8 cellular contexts compared by ENCODE assay signal in the genomic region with DNA sequence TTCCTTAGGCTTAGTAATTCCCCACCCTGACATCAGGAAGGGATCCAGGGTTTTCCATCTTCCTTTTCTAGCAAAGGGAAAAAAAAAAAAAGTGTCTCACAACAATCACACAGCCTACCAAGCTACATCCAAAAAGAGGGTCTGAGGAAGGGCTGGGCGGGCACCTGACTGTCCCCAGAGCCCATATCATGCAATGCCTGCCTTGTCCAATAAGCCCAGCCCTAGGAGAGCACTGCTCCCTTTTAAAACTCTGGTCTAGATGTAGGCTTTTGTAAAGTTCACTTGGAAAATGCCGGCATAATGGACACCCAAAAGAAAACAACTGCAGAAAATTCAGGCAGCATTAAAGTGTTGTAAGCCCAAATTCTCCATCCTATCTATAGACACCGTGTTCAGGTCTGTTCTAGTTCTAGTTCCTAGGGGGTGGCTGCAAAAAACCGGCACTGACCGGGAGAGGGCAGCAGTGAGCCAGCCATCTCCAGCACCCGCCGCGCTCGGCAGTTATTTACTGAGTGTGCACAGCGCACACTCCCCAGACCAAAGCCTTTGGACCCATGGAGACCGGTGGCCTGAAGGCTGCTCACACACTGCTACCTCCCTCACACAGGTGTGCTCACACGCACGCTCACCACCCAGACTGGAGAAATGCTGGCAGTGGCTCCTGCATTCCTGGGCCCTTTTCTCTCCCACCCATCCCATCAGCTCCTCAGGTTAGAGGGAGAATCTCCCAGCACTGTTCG. TPM values are rescaled to one million over a fixed set of nuclear protein-coding genes. Genes with fewer than 3 reads are reported as not detected.
DNase-seq lines count a peak whose midpoint lies in the region; ATAC-seq, FAIRE-seq and TF ChIP-seq lines count a peak whose summit lies in the region.

No MANE protein-coding gene starts in this region.

- no peaks in the 10 kb centered on the region for H3K9me3 Mint-ChIP-seq in osteocyte (ENCODE audit: unreplicated experiment)

- DNase-seq in D341Med (ENCODE audit: low spot score) (peak; percentile 83), LoVo (ENCODE audit: low spot score) (peak; percentile 76), SIG-M5 (lab: John Stamatoyannopoulos, UW) (peak; percentile 9), frontal cortex (ENCODE audit: low spot score in 2 of 2) (peak; percentile 21 to 58), osteocyte (ENCODE audit: extremely low spot score, unreplicated experiment) (peak; percentile 93), thoracic aorta (ENCODE audit: low spot score) (peak; percentile 55)
- peak; percentile 66 for DNase-seq in activated effector memory CD4-positive, alpha-beta T cell treated with Interleukin-2 at 50 U/mL for 16 hours

- peaks cover 2 to 22% of the 10 kb centered on the region in 2 donors for H3K4me1 ChIP-seq in thoracic aorta (ENCODE audit: control insufficient read depth in 1 of 2, low read depth in 2 of 2)

- H3K36me3 ChIP-seq in thoracic aorta = no peaks in the 10 kb centered on the region

- H3K9me3 ChIP-seq in thoracic aorta = no peaks in the 10 kb centered on the region

- H3K27me3 ChIP-seq in thoracic aorta (replicated peaks; ENCODE audit: insufficient read depth) = no peaks in the 10 kb centered on the region

- H3K4me1 Mint-ChIP-seq in osteocyte (ENCODE audit: unreplicated experiment) = peaks cover 21% of the 10 kb centered on the region

- no peaks in the 10 kb centered on the region for H3K27me3 Mint-ChIP-seq in osteocyte (ENCODE audit: unreplicated experiment)

- H3K4me3 ChIP-seq in thoracic aorta = no peak overlapping the region

- H3K27ac Mint-ChIP-seq in osteocyte (ENCODE audit: unreplicated experiment) = no peak overlapping the region

- peaks cover 9% of the 10 kb centered on the region for H3K36me3 Mint-ChIP-seq in osteocyte (ENCODE audit: unreplicated experiment)

- TF ChIP-seq CTCF in osteocyte (IDR thresholded peaks at IDR 0.05) = peak; percentile 93
- TF ChIP-seq CTCF in thoracic aorta (IDR thresholded peaks at IDR 0.05) = peak; percentile 91

- H3K27ac ChIP-seq in thoracic aorta = no peak overlapping the region

- ATAC-seq in GM21515 (IDR thresholded peaks at IDR 0.05; ENCODE audit: unreplicated experiment) (peak; percentile 77), thoracic aorta (ENCODE audit: insufficient number of reproducible peaks, low FRiP score, low read depth) (peak; percentile 32)

- no peak for FAIRE-seq in frontal cortex (lab: Jason Lieb, UNC)

- H3K4me3 Mint-ChIP-seq in osteocyte (ENCODE audit: unreplicated experiment) = no peak overlapping the region

RNA-seq across cellular contexts. Expression of a gene that starts 48.7 kb away (rescaled TPM):
- total RNA-seq in frontal cortex (9.4 TPM), osteocyte (21.2 and 23.9 TPM in 2 replicates), thoracic aorta (10 to 100 TPM; 23.0 to 50.8 TPM)

Comparison
In these comparisons a context has a peak if more than half of its experiments do, and no peak if none do; other contexts are left out.
1. DNase-seq: peak in every context shown above with its lines; median percentile 93 in osteocyte; 83 in D341Med; 76 in LoVo; 66 in activated effector memory CD4-positive, alpha-beta T cell treated with Interleukin-2 at 50 U/mL for 16 hours; 55 in thoracic aorta; 40 in frontal cortex; 9 in SIG-M5.